Comparison of ENCODE assay signal across 12 cellular contexts in genomic region chr9:130823435-130823834, GRCh38. TPM values are rescaled to one million over a fixed set of nuclear protein-coding genes. Genes with fewer than 3 reads are reported as not detected.
DNase-seq lines count a peak whose midpoint lies in the region; ATAC-seq and TF ChIP-seq lines count a peak whose summit lies in the region.
"Had no signal": no experiment of that assay in that cellular context is flagged by ENCODE, and none has a peak within 500 bp of the region (broad histone marks: within the 10 kb centered on the region; RNA-seq: fewer than 3 reads in every experiment).

No MANE protein-coding gene starts in this region.

- CTCF ChIA-PET in HEK293T (lab: Yijun Ruan, JAX): interaction anchor here (0.6 kb wide), 1 partner anchor 175 kb away, joined by 4 read pairs; no protein-coding TSS in a partner anchor

- TF ChIP-seq CTCF in right atrium auricular region (IDR thresholded peaks at IDR 0.05) (no peak), endodermal cell (conservative IDR thresholded peaks at IDR 0.05) (no peak), MM.1S (IDR thresholded peaks at IDR 0.05; ENCODE audit: low read length) (no peak)

- no peaks in the 10 kb centered on the region for H3K27me3 Mint-ChIP-seq in endodermal cell (ENCODE audit: insufficient read depth)
- H3K27me3 Mint-ChIP-seq: activated CD8-positive, alpha-beta T cell treated with anti-CD3 and anti-CD28 coated beads for 36 hours; activated naive CD4-positive, alpha-beta T cell treated with anti-CD3 and anti-CD28 coated beads, Interleukin-2, amount 10 ng/mL, durations not matched to agents 7 days and 5 days had no signal

- peaks cover 0 to 30% of the 10 kb centered on the region in 2 donors for H3K4me1 ChIP-seq in right atrium auricular region
- H3K4me1 ChIP-seq in endodermal cell (ENCODE audit: control insufficient read depth, insufficient read depth, low read length): peaks cover 14% of the 10 kb centered on the region
- peaks cover 18 to 24% of the 10 kb centered on the region in 2 donors for H3K4me1 ChIP-seq in neuronal stem cell (ENCODE audit: control insufficient read depth in 2 of 2, insufficient read depth in 1 of 2, low read depth in 1 of 2, low read length in 2 of 2)
- H3K4me1 ChIP-seq in MM.1S (ENCODE audit: low read length): no peaks in the 10 kb centered on the region

- peaks cover 2% of the 10 kb centered on the region for H3K36me3 Mint-ChIP-seq in endodermal cell (ENCODE audit: low read depth)

- no peaks in the 10 kb centered on the region for H3K79me2 ChIP-seq in MM.1S (ENCODE audit: low read length)

- no peak overlapping the region for H3K9ac ChIP-seq in endodermal cell (ENCODE audit: extremely low read depth, low read length, poor library complexity, severe bottlenecking)
- H3K9ac ChIP-seq in neuronal stem cell (ENCODE audit: low read depth, low read length, poor library complexity): no peak overlapping the region
- no peak overlapping the region for H3K9ac ChIP-seq in MM.1S (ENCODE audit: low read length)

- H3K27ac ChIP-seq in right atrium auricular region (peak overlapping the region; percentile 6 to 62), endodermal cell (ENCODE audit: low read depth, low read length) (peak overlapping the region; percentile 1), neuronal stem cell (replicated peaks; ENCODE audit: low read length) (peak overlapping the region; percentile 14), MM.1S (ENCODE audit: low read length) (no peak overlapping the region)

- H3K14ac ChIP-seq in neuronal stem cell (ENCODE audit: low read length): no peak overlapping the region

- POLR2A ChIA-PET in HEK293T (lab: Yijun Ruan, JAX): interaction anchor here (1.6 kb wide), 1 partner anchor 8 kb away, joined by 6 read pairs; no protein-coding TSS in a partner anchor

- no peak overlapping the region for H2AK5ac ChIP-seq in neuronal stem cell (ENCODE audit: low read depth, low read length)

- no peaks in the 10 kb centered on the region for H3K27me3 ChIP-seq in right atrium auricular region
- no peaks in the 10 kb centered on the region for H3K27me3 ChIP-seq in endodermal cell (ENCODE audit: control insufficient read depth, insufficient read depth, low read length, poor library complexity, severe bottlenecking)
- H3K27me3 ChIP-seq in neuronal stem cell (ENCODE audit: control insufficient read depth in 3 of 3, insufficient read depth in 3 of 3, low read depth in 1 of 3, low read length in 3 of 3): no peaks in the 10 kb centered on the region
- H3K27me3 ChIP-seq in MM.1S (replicated peaks; ENCODE audit: insufficient read depth, low read length): no peaks in the 10 kb centered on the region

- peaks cover 1% of the 10 kb centered on the region for H3K79me1 ChIP-seq in neuronal stem cell (ENCODE audit: low read depth, low read length)

- no peak overlapping the region for H3K4me2 ChIP-seq in neuronal stem cell (ENCODE audit: insufficient read depth, low read length, poor library complexity, severe bottlenecking)
- no peak overlapping the region for H3K4me2 ChIP-seq in MM.1S (ENCODE audit: low read depth, low read length)

- intact Hi-C loops in left ventricle myocardium superior (cut with micrococcal nuclease): no loop called here

- peak overlapping the region; percentile 86 for H3K18ac ChIP-seq in neuronal stem cell (ENCODE audit: low read length)

- no peak for ATAC-seq in left ventricle myocardium superior
- no peak for ATAC-seq in HG03045 (IDR thresholded peaks at IDR 0.05; ENCODE audit: unreplicated experiment)
- ATAC-seq: activated CD8-positive, alpha-beta T cell treated with anti-CD3 and anti-CD28 coated beads for 36 hours had no signal

- no peak overlapping the region for H2BK120ac ChIP-seq in neuronal stem cell (ENCODE audit: low read depth, low read length)

- peak overlapping the region; percentile 3 for H2BK15ac ChIP-seq in neuronal stem cell (ENCODE audit: low read length)

- 85 to 94% methylated on average over 3 to 6 of the region's 6 CpGs for WGBS in endodermal cell (ENCODE audit: insufficient coverage in 1 of 2, insufficient read length in 1 of 2), 2 experiments
- WGBS in neuronal stem cell (ENCODE audit: extremely low coverage in 2 of 2, insufficient read length in 2 of 2, insufficient replicate concordance in 1 of 2), 2 donors: no CpG with 5 or more reads among the region's 6 CpGs

- H4K91ac ChIP-seq in neuronal stem cell (ENCODE audit: low read depth, low read length, poor library complexity): no peak overlapping the region

- H2BK5ac ChIP-seq in neuronal stem cell (ENCODE audit: low read length): no peak overlapping the region

- no peak overlapping the region for H3K23ac ChIP-seq in neuronal stem cell (ENCODE audit: low read depth, low read length, poor library complexity)

- H3K4me1 Mint-ChIP-seq in endodermal cell: peaks cover 32% of the 10 kb centered on the region
- H3K4me1 Mint-ChIP-seq: activated naive CD4-positive, alpha-beta T cell treated with anti-CD3 and anti-CD28 coated beads, Interleukin-2, amount 10 ng/mL, durations not matched to agents 7 days and 5 days had no signal

- H4K20me1 ChIP-seq in MM.1S (ENCODE audit: insufficient read depth, low read length): no peaks in the 10 kb centered on the region

- H3K4ac ChIP-seq in neuronal stem cell (ENCODE audit: low read length): no peak overlapping the region

- H2BK12ac ChIP-seq in neuronal stem cell (ENCODE audit: low read length): no peak overlapping the region

- H3K4me3 Mint-ChIP-seq in endodermal cell: no peak overlapping the region
- H3K4me3 Mint-ChIP-seq: activated CD8-positive, alpha-beta T cell treated with anti-CD3 and anti-CD28 coated beads for 36 hours; activated naive CD4-positive, alpha-beta T cell treated with anti-CD3 and anti-CD28 coated beads, Interleukin-2, amount 10 ng/mL, durations not matched to agents 7 days and 5 days had no signal

- H3K4me3 ChIP-seq in right atrium auricular region (no peak overlapping the region), endodermal cell (ENCODE audit: low read length) (no peak overlapping the region), neuronal stem cell (ENCODE audit: low read length in 2 of 2) (no peak overlapping the region), MM.1S (ENCODE audit: low read length) (no peak overlapping the region)

- H3K9me3 Mint-ChIP-seq in endodermal cell: peaks cover 5% of the 10 kb centered on the region

- H3K27ac Mint-ChIP-seq in endodermal cell: peak overlapping the region; percentile 97
- H3K27ac Mint-ChIP-seq: activated CD8-positive, alpha-beta T cell treated with anti-CD3 and anti-CD28 coated beads for 36 hours; activated naive CD4-positive, alpha-beta T cell treated with anti-CD3 and anti-CD28 coated beads, Interleukin-2, amount 10 ng/mL, durations not matched to agents 7 days and 5 days had no signal

- H2AFZ ChIP-seq in neuronal stem cell (ENCODE audit: low read length) (no peak overlapping the region), MM.1S (ENCODE audit: low read length) (no peak overlapping the region)

- H3F3A ChIP-seq in MM.1S (ENCODE audit: insufficient read depth, low read length): no peaks in the 10 kb centered on the region

- H3K9me2 ChIP-seq in MM.1S (replicated peaks; ENCODE audit: insufficient read depth, low read length): no peaks in the 10 kb centered on the region

- H3K36me3 ChIP-seq in right atrium auricular region (no peaks in the 10 kb centered on the region), endodermal cell (ENCODE audit: control insufficient read depth, insufficient read depth, low read length) (no peaks in the 10 kb centered on the region), neuronal stem cell (replicated peaks in 1 of 2; ENCODE audit: control insufficient read depth in 2 of 2, insufficient read depth in 2 of 2, low read length in 2 of 2) (no peaks in the 10 kb centered on the region), MM.1S (replicated peaks; ENCODE audit: insufficient read depth, low read length) (no peaks in the 10 kb centered on the region)

- H4K8ac ChIP-seq in neuronal stem cell (ENCODE audit: low read depth, low read length): no peak overlapping the region

- no peak for DNase-seq in right atrium auricular region (ENCODE audit: low spot score)
- no peak for DNase-seq in left ventricle myocardium superior
- DNase-seq in endodermal cell: peak; percentile 59
- DNase-seq in neuronal stem cell (ENCODE audit: low spot score): no peak
- DNase-seq in NCI-H2196 treated with DMSO at 0.1 percent for 48 hours (lab: John Stamatoyannopoulos, UW; ENCODE audit: unreplicated experiment): no peak
- DNase-seq in HEK293T (ENCODE audit: extremely low spot score): no peak
- DNase-seq in MM.1S: no peak
- DNase-seq: activated CD8-positive, alpha-beta T cell treated with anti-CD3 and anti-CD28 coated beads for 36 hours; activated naive CD4-positive, alpha-beta T cell treated with anti-CD3 and anti-CD28 coated beads, Interleukin-2, amount 10 ng/mL, durations not matched to agents 7 days and 5 days; NCI-H226; T1000 had no signal

- H3K9me3 ChIP-seq in right atrium auricular region: no peaks in the 10 kb centered on the region
- H3K9me3 ChIP-seq in endodermal cell (ENCODE audit: control insufficient read depth, low read length): peaks cover 4% of the 10 kb centered on the region
- H3K9me3 ChIP-seq in neuronal stem cell (replicated peaks in 1 of 2; ENCODE audit: control insufficient read depth in 2 of 2, insufficient read depth in 1 of 2, low read depth in 1 of 2, low read length in 2 of 2): peaks cover 0 to 10% of the 10 kb centered on the region in 2 donors
- H3K9me3 ChIP-seq in MM.1S (replicated peaks; ENCODE audit: insufficient read depth, low read length): no peaks in the 10 kb centered on the region

TF ChIP-seq in HEK293T, 16 proteins besides CTCF, POLR2A, EP300 and RAD21:
- TF ChIP-seq HDGF (IDR thresholded peaks at IDR 0.05; ENCODE audit: borderline replicate concordance) (no peak), ARNT (IDR thresholded peaks at IDR 0.05) (no peak), L3MBTL2 (conservative IDR thresholded peaks at IDR 0.05) (no peak), LEF1 (IDR thresholded peaks at IDR 0.05; ENCODE audit: borderline replicate concordance) (no peak), FOXK2 (IDR thresholded peaks at IDR 0.05) (no peak), BHLHE40 (IDR thresholded peaks at IDR 0.05; ENCODE audit: borderline replicate concordance) (no peak), TARDBP (IDR thresholded peaks at IDR 0.05) (no peak), FOXM1 (IDR thresholded peaks at IDR 0.05; ENCODE audit: borderline replicate concordance) (no peak), ELF4 (IDR thresholded peaks at IDR 0.05) (no peak), ZNF384 (IDR thresholded peaks at IDR 0.05) (no peak)
TF ChIP-seq in HEK293T: peak in this region for 0.

RNA-seq across cellular contexts. Expression of gene ABL1, which starts 11.6 kb away (rescaled TPM):
- total RNA-seq in right atrium auricular region (10 to 100 TPM; 26.3 to 38.9 TPM), left ventricle myocardium superior (33.3 TPM), endodermal cell (10 to 100 TPM; 78.8 to 94.1 TPM)
- 62.3 TPM for polyA plus RNA-seq in endodermal cell (2013, experiment 1 of 2)
- 60.4 TPM for polyA plus RNA-seq in endodermal cell (2013, experiment 2 of 2)
- polyA plus RNA-seq in neuronal stem cell (2013, experiment 1 of 2): 50.4 TPM
- 51.5 TPM for polyA plus RNA-seq in neuronal stem cell (2013, experiment 2 of 2)
